In genomic region chr7:3733541-3734140, GRCh38 we compare ENCODE assay signal across 19 cellular contexts.
DNase-seq lines count a peak whose midpoint lies in the region; ATAC-seq and TF ChIP-seq lines count a peak whose summit lies in the region.
"Had no signal": no experiment of that assay in that cellular context is flagged by ENCODE, and none has a peak within 500 bp of the region (broad histone marks: within the 10 kb centered on the region; RNA-seq: fewer than 3 reads in every experiment).

No MANE protein-coding gene starts in this region.

- TF ChIP-seq CTCF in GM23338 (conservative IDR thresholded peaks at IDR 0.05; ENCODE audit: low read depth in 2 of 2) (no peak), cardiac fibroblast (IDR thresholded peaks at IDR 0.05; ENCODE audit: low read depth, low read length) (no peak), osteocyte (IDR thresholded peaks at IDR 0.05) (no peak)

- H3K4me2 ChIP-seq in GM23338 = no peak overlapping the region
- H3K4me2 ChIP-seq: BLaER1, PC-9 had no signal

- no peak overlapping the region for H3K27ac ChIP-seq in GM23338 (ENCODE audit: low read depth)
- peak overlapping the region; percentile 34 for H3K27ac ChIP-seq in rectal smooth muscle tissue (ENCODE audit: low read depth, low read length)
- H3K27ac ChIP-seq: BLaER1, GM23248, PC-9, SJSA1 had no signal

- no peak overlapping the region for H3K4me3 ChIP-seq in GM23338
- H3K4me3 ChIP-seq in cardiac fibroblast (replicated peaks in 1 of 2; ENCODE audit: low read depth in 2 of 2, low read length in 2 of 2) = no peak overlapping the region
- H3K4me3 ChIP-seq in rectal smooth muscle tissue (ENCODE audit: low read length) = no peak overlapping the region
- H3K4me3 ChIP-seq: BLaER1, GM23248, PC-9, SJSA1 had no signal

- H3F3A ChIP-seq in GM23338 (replicated peaks; ENCODE audit: low read depth) = no peaks in the 10 kb centered on the region

- H3K9ac ChIP-seq in rectal smooth muscle tissue (ENCODE audit: low read length) = no peak overlapping the region
- H3K9ac ChIP-seq: BLaER1, GM23248 had no signal

- no peaks in the 10 kb centered on the region; the same call in 1 of the 2 replicates for H3K36me3 ChIP-seq in GM23338 (ENCODE audit: insufficient read depth)
- no peaks in the 10 kb centered on the region for H3K36me3 ChIP-seq in rectal smooth muscle tissue (ENCODE audit: control insufficient read depth, insufficient read depth, low read length)
- H3K36me3 ChIP-seq: BLaER1 had no signal

- H3K27me3 Mint-ChIP-seq in GM23338 (ENCODE audit: insufficient read depth, low read depth, poor library complexity) (peaks cover 2% of the 10 kb centered on the region), osteocyte (ENCODE audit: unreplicated experiment) (no peaks in the 10 kb centered on the region), immature natural killer cell (ENCODE audit: low read depth in 3 of 3) (peaks cover 0 to 14% (median 2%) of the 10 kb centered on the region in 3 donors)

- H3K36me3 Mint-ChIP-seq in GM23338 (ENCODE audit: low read depth) (peaks cover 8% of the 10 kb centered on the region; the same call in 1 of the 3 replicates), osteocyte (ENCODE audit: unreplicated experiment) (peaks cover 2% of the 10 kb centered on the region), immature natural killer cell (no peaks in the 10 kb centered on the region)
- H3K36me3 Mint-ChIP-seq: CD8-positive, alpha-beta T cell had no signal

- DNase-seq in GM23338 (ENCODE audit: low spot score) = no peak
- DNase-seq in NOMO-1 treated with dmso at 0.1 percent for 144 hours (lab: John Stamatoyannopoulos, UW; ENCODE audit: unreplicated experiment) = peak; percentile 41
- DNase-seq in cardiac fibroblast (ENCODE audit: low read depth in 2 of 2) = peak; percentile 4 to 45
- DNase-seq in iPS-NIHi7 (ENCODE audit: extremely low spot score) = no peak
- no peak for DNase-seq in osteocyte (ENCODE audit: extremely low spot score, unreplicated experiment)
- no peak for DNase-seq in immature natural killer cell
- no peak for DNase-seq in NCI-H748 (lab: John Stamatoyannopoulos, UW; ENCODE audit: unreplicated experiment)
- DNase-seq: CD8-positive, alpha-beta T cell; DND-41; GM23248; MM.1S; NCI-H1105; NCI-H187; NCI-H526 treated with DMSO at 0.1 percent for 48 hours; PC-9 had no signal

- H2AFZ ChIP-seq in GM23338 = no peak overlapping the region
- H2AFZ ChIP-seq: GM23248, PC-9 had no signal

- ATAC-seq in GM23338 = no peak
- ATAC-seq: CD8-positive, alpha-beta T cell; HepG2 had no signal

- H3K4me3 Mint-ChIP-seq in GM23338 (no peak overlapping the region), osteocyte (ENCODE audit: unreplicated experiment) (no peak overlapping the region), immature natural killer cell (no peak overlapping the region)
- H3K4me3 Mint-ChIP-seq: CD8-positive, alpha-beta T cell had no signal

- H3K9me3 Mint-ChIP-seq in GM23338 (peaks cover 17% of the 10 kb centered on the region), osteocyte (ENCODE audit: unreplicated experiment) (peaks cover 10% of the 10 kb centered on the region), immature natural killer cell (peaks cover 0 to 4% (median 0%) of the 10 kb centered on the region in 6 donors)
- H3K9me3 Mint-ChIP-seq: CD8-positive, alpha-beta T cell had no signal

- no peaks in the 10 kb centered on the region for H3K79me2 ChIP-seq in GM23338 (replicated peaks; ENCODE audit: insufficient read depth)

- H3K4me1 ChIP-seq in GM23338 (ENCODE audit: insufficient read depth) (no peaks in the 10 kb centered on the region), rectal smooth muscle tissue (ENCODE audit: control insufficient read depth, insufficient read depth, low read length) (no peaks in the 10 kb centered on the region)
- H3K4me1 ChIP-seq: BLaER1, SJSA1 had no signal

- H3K9me2 ChIP-seq in GM23338 (ENCODE audit: insufficient read depth) = no peaks in the 10 kb centered on the region; the same call in 1 of the 2 replicates

- H4K20me1 ChIP-seq in GM23338 (replicated peaks; ENCODE audit: insufficient read depth) = no peaks in the 10 kb centered on the region
- H4K20me1 ChIP-seq: BLaER1 had no signal

- H3K4me1 Mint-ChIP-seq in GM23338 (peaks cover 5% of the 10 kb centered on the region; the same call in 1 of the 3 replicates), osteocyte (ENCODE audit: unreplicated experiment) (peaks cover 1% of the 10 kb centered on the region), immature natural killer cell (no peaks in the 10 kb centered on the region)

- H3K27ac Mint-ChIP-seq in GM23338 (0 out of 2 replicates have a peak overlapping the region, but pooled peaks have one; percentile 10), osteocyte (ENCODE audit: unreplicated experiment) (no peak overlapping the region), immature natural killer cell (no peak overlapping the region)
- H3K27ac Mint-ChIP-seq: CD8-positive, alpha-beta T cell had no signal

- H3K27me3 ChIP-seq in GM23338 (ENCODE audit: insufficient read depth) (no peaks in the 10 kb centered on the region), rectal smooth muscle tissue (ENCODE audit: control insufficient read depth, insufficient read depth, low read length) (no peaks in the 10 kb centered on the region)
- H3K27me3 ChIP-seq: BLaER1, SJSA1 had no signal

TF ChIP-seq in GM23338, 12 proteins besides CTCF, POLR2A, EP300 and RAD21 (continues in another document):
- TF ChIP-seq REST (IDR thresholded peaks at IDR 0.05; ENCODE audit: unreplicated experiment) (no peak), POLR2AphosphoS5 (IDR thresholded peaks at IDR 0.05; ENCODE audit: low read depth) (no peak), STAT1 (IDR thresholded peaks at IDR 0.05; ENCODE audit: unreplicated experiment) (no peak), EZH2 (IDR thresholded peaks at IDR 0.05; ENCODE audit: low read depth, unreplicated experiment) (no peak), CREB1 (CRISPR knock-in tag; IDR thresholded peaks at IDR 0.05; ENCODE audit: low read depth) (no peak), EZH2phosphoT487 (IDR thresholded peaks at IDR 0.05; ENCODE audit: unreplicated experiment) (no peak), JUNB (IDR thresholded peaks at IDR 0.05; ENCODE audit: unreplicated experiment) (no peak)

Comparison
In these comparisons a context has a peak if more than half of its experiments do, and no peak if none do; other contexts are left out.
1. DNase-seq: peak in NOMO-1 treated with dmso at 0.1 percent for 144 hours (single experiment) and cardiac fibroblast (2 of 2); none in GM23338 (single experiment), iPS-NIHi7 (single experiment), osteocyte (single experiment), immature natural killer cell (0 of 3) and NCI-H748 (single experiment).